Comparison of ENCODE assay signal across 8 cellular contexts in the genomic region with DNA sequence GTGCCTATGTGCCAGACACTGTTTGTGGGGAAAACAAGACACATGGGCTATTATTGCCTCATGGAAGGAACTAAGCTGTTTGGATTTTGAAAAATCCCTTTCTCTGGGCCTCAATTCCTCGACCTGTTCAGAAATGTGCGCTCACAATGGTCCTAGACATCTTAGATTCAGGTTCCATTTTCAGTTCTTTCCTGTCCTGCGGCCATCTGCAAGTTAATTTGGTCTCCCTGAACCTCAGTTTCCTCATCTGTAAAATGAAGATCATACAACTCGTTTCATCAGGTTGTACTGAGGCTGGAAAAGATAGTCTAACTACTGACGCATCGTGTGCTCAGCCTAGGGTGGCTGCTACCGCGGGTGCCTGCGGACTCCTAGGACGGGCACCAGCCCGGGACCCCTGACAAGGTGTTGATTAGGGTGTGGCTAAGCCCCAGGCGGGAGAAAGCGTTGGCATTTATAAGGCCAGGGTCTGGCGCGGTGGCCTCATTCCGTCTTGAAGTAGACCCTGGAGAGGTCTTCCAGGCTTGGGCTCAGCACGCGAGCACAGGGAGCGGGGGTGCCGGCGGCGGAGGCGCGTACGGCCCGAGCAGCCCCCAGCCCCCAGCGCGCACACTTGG. TPM values are rescaled to one million over a fixed set of nuclear protein-coding genes. Genes with fewer than 3 reads are reported as not detected.
DNase-seq lines count a peak whose midpoint lies in the region; ATAC-seq, FAIRE-seq and TF ChIP-seq lines count a peak whose summit lies in the region.

No MANE protein-coding gene starts in this region.

- 29 to 37% methylated on average over 7 to 11 of the region's 28 CpGs for WGBS in thyroid gland, 2 donors

- no peaks in the 10 kb centered on the region for H3K9me3 Mint-ChIP-seq in CD4-positive, alpha-beta T cell

- H3K4me1 ChIP-seq in lower lobe of right lung (peaks cover 37% of the 10 kb centered on the region), thyroid gland (peaks cover 15 to 32% of the 10 kb centered on the region in 2 donors)

- peak overlapping the region; percentile 93 for H3K4me3 Mint-ChIP-seq in CD4-positive, alpha-beta T cell

- H3K27ac ChIP-seq in CD4-positive, alpha-beta T cell (ENCODE audit: low read depth, low read length) = peak overlapping the region; percentile 90
- peak overlapping the region; percentile 94 for H3K27ac ChIP-seq in lower lobe of right lung
- H3K27ac ChIP-seq in thyroid gland = peak overlapping the region; percentile 88 to 90 (median 88)

- TF ChIP-seq POLR2A in thyroid gland (IDR thresholded peaks at IDR 0.05) = no peak

- H3K27ac Mint-ChIP-seq in CD4-positive, alpha-beta T cell = peak overlapping the region; percentile 88

- H3K4me1 Mint-ChIP-seq in CD4-positive, alpha-beta T cell (ENCODE audit: low read depth) = peaks cover 48% of the 10 kb centered on the region

- peaks cover 1% of the 10 kb centered on the region for H3K36me3 ChIP-seq in bronchial epithelial cell (ENCODE audit: control insufficient read depth, insufficient read depth, low read length)
- H3K36me3 ChIP-seq in lower lobe of right lung = peaks cover 13% of the 10 kb centered on the region
- H3K36me3 ChIP-seq in thyroid gland = peaks cover 0 to 3% of the 10 kb centered on the region in 2 donors

- peaks cover 31% of the 10 kb centered on the region for H3K36me3 Mint-ChIP-seq in CD4-positive, alpha-beta T cell (ENCODE audit: low read depth)

- no peak for TF ChIP-seq CTCF in CD4-positive, alpha-beta T cell (IDR thresholded peaks at IDR 0.05)
- no peak for TF ChIP-seq CTCF in bronchial epithelial cell (IDR thresholded peaks at IDR 0.05; ENCODE audit: insufficient read depth, low read length, severe bottlenecking)
- TF ChIP-seq CTCF in lower lobe of right lung (IDR thresholded peaks at IDR 0.05) = no peak
- no peak for TF ChIP-seq CTCF in thyroid gland (IDR thresholded peaks at IDR 0.05)

- POLR2A ChIA-PET in CD4-positive, alpha-beta T cell (lab: Charles Lee) = interaction anchor here (0.6 to 1.9 kb wide), 12 partner anchors 11 to 724 kb away, joined by 3 to 27 read pairs (median 5); a partner anchor contains a TSS

- no peaks in the 10 kb centered on the region for H3K9me3 ChIP-seq in CD4-positive, alpha-beta T cell (ENCODE audit: control insufficient read depth, low read length)
- H3K9me3 ChIP-seq in lower lobe of right lung (no peaks in the 10 kb centered on the region), thyroid gland (no peaks in the 10 kb centered on the region)

- intact Hi-C loops in CD4-positive, alpha-beta T cell (cut with DNase I, micrococcal nuclease) = loop anchor here (1.0 to 5.0 kb wide), 7 partner anchors 35 to 905 kb away; a partner anchor contains a TSS
- intact Hi-C loops in lower lobe of right lung (cut with DNase I) = no loop called here
- intact Hi-C loops in thyroid gland (cut with DNase I) = loop anchor here (10.0 kb wide), 1 partner anchor 48 kb away; a partner anchor contains a TSS

- DNase-seq in CD4-positive, alpha-beta T cell = peak in 3 of 10 experiments; percentile 3 to 9 (median 4)
- DNase-seq in MV-4-11 (lab: John Stamatoyannopoulos, UW) = peak; percentile 31
- DNase-seq in bronchial epithelial cell (ENCODE audit: low read depth) = peak; percentile 29
- DNase-seq in lower lobe of right lung = peak; percentile 61
- DNase-seq in thyroid gland = peak in 1 of 2 donors; percentile 13
- DNase-seq in middle frontal gyrus (ENCODE audit: extremely low spot score, low spot score) = no peak
- no peak for DNase-seq in putamen (ENCODE audit: low spot score)

- H3K4me3 ChIP-seq in bronchial epithelial cell (ENCODE audit: low read depth, low read length) = peak overlapping the region; percentile 87
- peak overlapping the region; percentile 93 for H3K4me3 ChIP-seq in lower lobe of right lung
- peak overlapping the region; percentile 70 to 98 (median 96) for H3K4me3 ChIP-seq in thyroid gland (replicated peaks in 1 of 3)

- ATAC-seq in CD4-positive, alpha-beta T cell (ENCODE audit: poor library complexity) = peak; percentile 32
- peak; percentile 18 for ATAC-seq in GM21526 (IDR thresholded peaks at IDR 0.05; ENCODE audit: low FRiP score, unreplicated experiment)
- ATAC-seq in lower lobe of right lung = peak in 1 of 2 donors; percentile 13

- H3K27me3 ChIP-seq in CD4-positive, alpha-beta T cell (ENCODE audit: control insufficient read depth, insufficient read depth, low read length) = no peaks in the 10 kb centered on the region
- H3K27me3 ChIP-seq in bronchial epithelial cell (ENCODE audit: control insufficient read depth, insufficient read depth, low read length) (no peaks in the 10 kb centered on the region), lower lobe of right lung (ENCODE audit: low read depth) (no peaks in the 10 kb centered on the region), thyroid gland (no peaks in the 10 kb centered on the region)

- CTCF ChIA-PET in CD4-positive, alpha-beta T cell (lab: Charles Lee) = interaction anchor here (1.3 to 1.6 kb wide), 2 partner anchors 48 to 51 kb away, joined by 4 to 8 read pairs; a partner anchor contains a TSS

- no peak for FAIRE-seq in bronchial epithelial cell (lab: Jason Lieb, UNC)

- H3K27me3 Mint-ChIP-seq in CD4-positive, alpha-beta T cell = no peaks in the 10 kb centered on the region

RNA-seq across cellular contexts. Expression of a gene that starts 0.5 kb away (rescaled TPM):
- total RNA-seq in CD4-positive, alpha-beta T cell = 10 to 100 TPM; 28.1 to 33.0 TPM
- 16.8 and 19.6 TPM in 2 replicates for total RNA-seq in bronchial epithelial cell
- total RNA-seq in lower lobe of right lung = 64.2 TPM
- 10 to 100 TPM; 33.3 to 49.9 (median 40.5) TPM for total RNA-seq in thyroid gland

RNA-seq across cellular contexts. Expression of a gene that starts 35.4 kb away (rescaled TPM):
- 100 to 1,000 TPM; 110 to 111 TPM for total RNA-seq in CD4-positive, alpha-beta T cell
- total RNA-seq in bronchial epithelial cell (54.2 and 66.1 TPM in 2 replicates), lower lobe of right lung (46.6 TPM), thyroid gland (10 to 100 TPM; 55.3 to 75.8 (median 60.0) TPM)

RNA-seq across cellular contexts. Expression of a gene that starts 48.2 kb away (rescaled TPM):
- 10 to 100 TPM; 37.4 to 37.7 TPM for total RNA-seq in CD4-positive, alpha-beta T cell
- total RNA-seq in bronchial epithelial cell (41.9 and 42.6 TPM in 2 replicates), lower lobe of right lung (44.2 TPM), thyroid gland (10 to 100 TPM; 31.3 to 75.4 (median 60.6) TPM)

RNA-seq across cellular contexts. Expression of a gene that starts 51.2 kb away (rescaled TPM):
- 1,000 to 10,000 TPM; 2,191 to 2,374 TPM for total RNA-seq in CD4-positive, alpha-beta T cell
- total RNA-seq in bronchial epithelial cell = 1,896 and 1,988 TPM in 2 replicates
- total RNA-seq in lower lobe of right lung = 959 TPM
- 1,000 to 10,000 TPM in 1 of 4 donors, 100 to 1,000 TPM in 3; 669 to 1,720 (median 801) TPM for total RNA-seq in thyroid gland

RNA-seq across cellular contexts. Expression of a gene that starts 57.8 kb away (rescaled TPM):
- 1 to 10 TPM; 5.4 to 6.9 TPM for total RNA-seq in CD4-positive, alpha-beta T cell
- total RNA-seq in bronchial epithelial cell = 108 and 130 TPM in 2 replicates
- 49.8 TPM for total RNA-seq in lower lobe of right lung
- total RNA-seq in thyroid gland = 10 to 100 TPM in 2 of 4 donors, 1 to 10 TPM in 2; 4.6 to 12.6 (median 8.4) TPM

Comparison
In these comparisons a context has a peak if more than half of its experiments do, and no peak if none do; other contexts are left out.
1. DNase-seq: peak in MV-4-11 (single experiment), bronchial epithelial cell (single experiment) and lower lobe of right lung (single experiment); none in middle frontal gyrus (single experiment) and putamen (single experiment).
2. Peak in every context shown above with its lines, with median percentiles within 50 percentile points of each other: H3K27ac ChIP-seq and H3K4me3 ChIP-seq.